Comparison of ENCODE assay signal across 8 cellular contexts in the genomic region with DNA sequence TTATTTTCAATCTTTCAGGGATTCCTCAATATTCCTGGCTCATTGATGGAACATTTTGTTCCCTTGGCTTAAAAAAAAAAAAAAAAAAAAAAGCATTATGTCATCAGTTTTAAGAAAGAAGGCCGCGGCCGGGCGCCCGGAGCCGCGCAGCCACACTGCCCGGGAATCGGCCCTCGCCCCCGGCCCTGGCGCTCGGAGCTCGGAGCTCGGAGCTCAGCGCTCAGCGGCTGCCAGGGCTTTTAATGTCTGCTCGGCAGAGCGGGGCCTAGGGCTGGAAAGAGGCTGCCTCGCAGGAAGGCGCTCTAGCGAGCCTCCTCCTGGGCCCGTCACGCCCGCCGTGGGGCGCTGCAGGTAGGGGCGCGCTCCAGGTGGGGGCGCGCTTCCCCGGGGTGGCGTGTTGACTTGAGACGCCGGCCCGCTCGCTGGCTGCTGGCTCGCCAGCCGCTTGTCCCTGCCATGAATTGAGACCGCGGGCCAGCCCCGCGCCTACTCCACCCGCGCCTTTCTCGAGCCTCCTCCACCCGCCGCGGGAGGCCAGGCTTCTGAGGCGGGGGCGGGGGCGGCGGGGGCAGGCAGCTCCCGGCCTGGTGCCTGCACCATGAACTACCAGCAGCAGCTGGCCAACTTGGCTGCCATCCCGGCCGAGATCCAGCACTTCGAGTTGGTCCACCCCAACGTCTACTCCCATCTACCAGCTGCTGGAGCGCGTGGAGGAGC. TPM values are rescaled to one million over a fixed set of nuclear protein-coding genes. Genes with fewer than 3 reads are reported as not detected.
DNase-seq lines count a peak whose midpoint lies in the region; ATAC-seq and TF ChIP-seq lines count a peak whose summit lies in the region.

No MANE protein-coding gene starts in this region.

- H4K20me1 ChIP-seq in Karpas-422 (ENCODE audit: insufficient read depth, low read depth, low read length), result no peaks in the 10 kb centered on the region

- ATAC-seq in GM21447 (IDR thresholded peaks at IDR 0.05; ENCODE audit: unreplicated experiment), result no peak

- H3K9ac ChIP-seq in duodenal mucosa (ENCODE audit: low read depth in 1 of 2, low read length in 2 of 2) (no peak overlapping the region), Karpas-422 (ENCODE audit: low read length) (no peak overlapping the region)

- no peaks in the 10 kb centered on the region for H3K79me2 ChIP-seq in Karpas-422 (ENCODE audit: low read length)

- H3K27me3 ChIP-seq in duodenal mucosa (ENCODE audit: control insufficient read depth in 1 of 2, insufficient read depth in 2 of 2, low read length in 2 of 2), result no peaks in the 10 kb centered on the region
- no peaks in the 10 kb centered on the region for H3K27me3 ChIP-seq in Karpas-422 (ENCODE audit: low read length)

- H3K9me3 ChIP-seq in duodenal mucosa (ENCODE audit: control insufficient read depth in 1 of 2, low read length in 2 of 2) (no peaks in the 10 kb centered on the region), Karpas-422 (ENCODE audit: low read length) (no peaks in the 10 kb centered on the region)

- H3K4me3 Mint-ChIP-seq in activated naive CD4-positive, alpha-beta T cell treated with anti-CD3 and anti-CD28 coated beads, Interleukin-2, amount 10 ng/mL, durations not matched to agents 7 days and 5 days, result no peak overlapping the region

- H3K36me3 ChIP-seq in duodenal mucosa (ENCODE audit: control insufficient read depth in 1 of 2, insufficient read depth in 2 of 2, low read length in 2 of 2), result no peaks in the 10 kb centered on the region
- H3K36me3 ChIP-seq in urinary bladder (ENCODE audit: insufficient read depth), result no peaks in the 10 kb centered on the region
- H3K36me3 ChIP-seq in Karpas-422 (ENCODE audit: insufficient read depth, low read length), result no peaks in the 10 kb centered on the region

- no peaks in the 10 kb centered on the region for H3K4me1 Mint-ChIP-seq in activated naive CD4-positive, alpha-beta T cell treated with anti-CD3 and anti-CD28 coated beads, Interleukin-2, amount 10 ng/mL, durations not matched to agents 7 days and 5 days

- no peak overlapping the region for H3K4me2 ChIP-seq in Karpas-422 (ENCODE audit: low read depth, low read length, poor library complexity, severe bottlenecking)

- H3K27me3 Mint-ChIP-seq in activated naive CD4-positive, alpha-beta T cell treated with anti-CD3 and anti-CD28 coated beads, Interleukin-2, amount 10 ng/mL, durations not matched to agents 7 days and 5 days, result peaks cover 68% of the 10 kb centered on the region

- TF ChIP-seq CTCF in GM12874 (IDR thresholded peaks at IDR 0.05; ENCODE audit: insufficient read depth, low read depth, low read length), result 0 out of 2 replicates have a peak, but pooled peaks have one; percentile 11

- H3K27ac Mint-ChIP-seq in activated naive CD4-positive, alpha-beta T cell treated with anti-CD3 and anti-CD28 coated beads, Interleukin-2, amount 10 ng/mL, durations not matched to agents 7 days and 5 days, result no peak overlapping the region

- no peaks in the 10 kb centered on the region for H3K9me3 Mint-ChIP-seq in activated naive CD4-positive, alpha-beta T cell treated with anti-CD3 and anti-CD28 coated beads, Interleukin-2, amount 10 ng/mL, durations not matched to agents 7 days and 5 days

- CTCF ChIA-PET in activated naive CD4-positive, alpha-beta T cell treated with anti-CD3 and anti-CD28 coated beads, Interleukin-2, amount 10 ng/mL, durations not matched to agents 7 days and 5 days (lab: Charles Lee), result interaction anchor here (0.7 to 0.9 kb wide), 2 partner anchors 8 to 840 kb away, joined by 3 read pairs; no protein-coding TSS in a partner anchor

- 4% methylated on average over 60 of the region's 60 CpGs for WGBS in urinary bladder

- no peak overlapping the region for H3K27ac ChIP-seq in duodenal mucosa (ENCODE audit: low read depth, low read length)
- H3K27ac ChIP-seq in urinary bladder (ENCODE audit: low read depth), result no peak overlapping the region
- H3K27ac ChIP-seq in Karpas-422 (ENCODE audit: low read length), result no peak overlapping the region

- no peaks in the 10 kb centered on the region for H3K9me2 ChIP-seq in Karpas-422 (replicated peaks; ENCODE audit: insufficient read depth, low read length)

- peaks cover 2% of the 10 kb centered on the region for H3K36me3 Mint-ChIP-seq in activated naive CD4-positive, alpha-beta T cell treated with anti-CD3 and anti-CD28 coated beads, Interleukin-2, amount 10 ng/mL, durations not matched to agents 7 days and 5 days

- H3K4me3 ChIP-seq in duodenal mucosa (ENCODE audit: low read depth in 1 of 2, low read length in 2 of 2) (peak overlapping the region; percentile 36 to 61), urinary bladder (ENCODE audit: low read depth, low read length) (peak overlapping the region; percentile 19), Karpas-422 (ENCODE audit: low read length) (no peak overlapping the region)

- peaks cover 0 to 3% of the 10 kb centered on the region in 2 donors for H3K4me1 ChIP-seq in duodenal mucosa (ENCODE audit: control insufficient read depth in 1 of 2, insufficient read depth in 2 of 2, low read length in 2 of 2)
- H3K4me1 ChIP-seq in urinary bladder (ENCODE audit: insufficient read depth), result peaks cover 3% of the 10 kb centered on the region
- H3K4me1 ChIP-seq in Karpas-422 (ENCODE audit: low read length), result no peaks in the 10 kb centered on the region

- DNase-seq in NCI-H446 (lab: John Stamatoyannopoulos, UW) (peak; percentile 8 to 66), lung microvascular endothelial cell (ENCODE audit: low read depth in 2 of 2) (peak; percentile 13 to 34), Karpas-422 (no peak)
- no peak for DNase-seq in activated naive CD4-positive, alpha-beta T cell treated with anti-CD3 and anti-CD28 coated beads, Interleukin-2, amount 10 ng/mL, durations not matched to agents 7 days and 5 days

- H2AFZ ChIP-seq in Karpas-422 (ENCODE audit: low read length), result no peak overlapping the region

RNA-seq across cellular contexts. Expression of gene TDRD5, which starts 5.4 kb away (rescaled TPM):
- total RNA-seq in lung microvascular endothelial cell, result 0.20 and 0.22 TPM in 2 replicates
- 1.1 TPM for total RNA-seq in urinary bladder
- polyA plus RNA-seq in urinary bladder, result 0.13 TPM
- not detected in 2 replicates for total RNA-seq in Karpas-422 (2014; rRNA removed; shearing (Covaris generic); ENCODE audit: low replicate concordance)

RNA-seq across cellular contexts. Expression of gene NPHS2, which starts 10.5 kb away (rescaled TPM):
- total RNA-seq in lung microvascular endothelial cell, result not detected in 2 replicates
- not detected for total RNA-seq in urinary bladder
- polyA plus RNA-seq in urinary bladder, result 0.04 TPM
- total RNA-seq in Karpas-422 (2014; rRNA removed; shearing (Covaris generic); ENCODE audit: low replicate concordance), result not detected in 2 replicates

Comparison
In these comparisons a context has a peak if more than half of its experiments do, and no peak if none do; other contexts are left out.
1. DNase-seq: peak in NCI-H446 (2 of 2) and lung microvascular endothelial cell (2 of 2); none in Karpas-422 (single experiment) and activated naive CD4-positive, alpha-beta T cell treated with anti-CD3 and anti-CD28 coated beads, Interleukin-2, amount 10 ng/mL, durations not matched to agents 7 days and 5 days (single experiment).